ENCODE assay signal across 17 cellular contexts in the genomic region with DNA sequence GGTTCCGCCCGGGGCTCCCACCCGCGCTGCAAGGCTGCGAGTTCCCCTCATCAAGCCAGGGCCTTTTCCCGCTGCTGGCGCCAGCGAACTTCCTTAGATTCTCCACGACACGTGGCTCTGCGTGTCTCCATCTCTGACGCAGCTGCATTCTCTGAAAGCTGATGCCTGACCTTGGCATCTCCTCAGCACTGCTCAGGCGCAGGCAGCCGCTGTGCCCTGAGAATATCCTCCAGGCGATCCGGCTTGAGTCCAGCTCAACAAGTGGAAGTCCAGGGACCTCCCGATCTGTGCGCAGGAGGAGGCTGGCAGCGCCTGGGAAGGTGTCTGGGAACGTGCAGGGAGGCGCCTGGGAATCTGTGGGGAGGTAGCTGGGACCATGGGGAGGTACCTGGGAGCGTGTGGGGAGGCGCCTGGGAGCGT.
DNase-seq lines count a peak whose midpoint lies in the region; ATAC-seq, FAIRE-seq and TF ChIP-seq lines count a peak whose summit lies in the region.
"Had no signal": no experiment of that assay in that cellular context is flagged by ENCODE, and none has a peak within 500 bp of the region (broad histone marks: within the 10 kb centered on the region; RNA-seq: fewer than 3 reads in every experiment).

No MANE protein-coding gene starts in this region.

- H4K5ac ChIP-seq in IMR-90 (ENCODE audit: low read depth, low read length): no peak overlapping the region

- no peak overlapping the region for H3K4ac ChIP-seq in IMR-90 (ENCODE audit: low read depth, low read length)

- intact Hi-C loops in IMR-90 (cut with micrococcal nuclease) (no loop called here), ovary (cut with DNase I) (loop anchor here in 1 of 4 donors (10.0 kb wide), 1 partner anchor 170 kb away; a partner anchor contains a TSS), kidney (cut with DNase I) (no loop called here)
- intact Hi-C loops in activated T-helper 2 cell treated with anti-CD3 and anti-CD28 coated beads, Interferon-gamma antibody, Interleukin-2, Interleukin-4, amounts not matched to agents 10 μg/mL and 5 μg/mL and 100 μg/mL, durations not matched to agents 14 hours and 24 hours and 36 hours (cut with micrococcal nuclease): no loop called here

- no peak overlapping the region for H2BK20ac ChIP-seq in IMR-90 (ENCODE audit: low read depth, low read length)

- H3K27ac ChIP-seq in IMR-90 (ENCODE audit: insufficient read depth, low read length) (no peak overlapping the region), ovary (peak overlapping the region in 1 of 2 donors; percentile 70), kidney (ENCODE audit: low read depth in 2 of 2, low read length in 2 of 2) (peak overlapping the region in 1 of 2 donors; percentile 47)

- peak overlapping the region; percentile 22 for H2AK9ac ChIP-seq in IMR-90 (replicated peaks; ENCODE audit: low read depth, low read length, poor library complexity)

- H3K36me3 ChIP-seq in BJ (ENCODE audit: control insufficient read depth, insufficient read depth, low read length) (no peaks in the 10 kb centered on the region), IMR-90 (ENCODE audit: control insufficient read depth, insufficient read depth, low read length) (no peaks in the 10 kb centered on the region), ovary (no peaks in the 10 kb centered on the region), kidney (ENCODE audit: control insufficient read depth in 1 of 2, insufficient read depth in 2 of 2, low read length in 2 of 2) (no peaks in the 10 kb centered on the region)
- H3K36me3 ChIP-seq: Peyer's patch had no signal

- no peak for TF ChIP-seq CTCF in BJ (IDR thresholded peaks at IDR 0.05; ENCODE audit: insufficient read depth, low read depth, low read length)
- TF ChIP-seq CTCF in IMR-90 (conservative IDR thresholded peaks at IDR 0.05; ENCODE audit: low read depth, low read length): no peak
- TF ChIP-seq CTCF in choroid plexus epithelial cell (conservative IDR thresholded peaks at IDR 0.05; ENCODE audit: low read depth, low read length): no peak
- TF ChIP-seq CTCF in ovary (IDR thresholded peaks at IDR 0.05): no peak
- TF ChIP-seq CTCF in kidney (IDR thresholded peaks at IDR 0.05; ENCODE audit: borderline replicate concordance, extremely low read depth, insufficient read depth): no peak

- no peak for TF ChIP-seq EP300 in ovary (IDR thresholded peaks at IDR 0.05)

- dilution Hi-C loops in IMR-90 (cut with HindIII; ENCODE audit: low sequenced_read_pairs, unreplicated experiment): no loop called here

- no peaks in the 10 kb centered on the region for H3K4me1 Mint-ChIP-seq in activated T-helper 2 cell treated with anti-CD3 and anti-CD28 coated beads, Interferon-gamma antibody, Interleukin-2, Interleukin-4, amounts not matched to agents 10 μg/mL and 5 μg/mL and 100 μg/mL, durations not matched to agents 14 hours and 24 hours and 36 hours (ENCODE audit: low read depth)
- H3K4me1 Mint-ChIP-seq: stimulated activated memory B cell treated with anti-CD40 and anti-IgM and Interleukin-4, amounts not matched to agents 10 μg/mL and 1 μg/mL and 100 μg/mL, for 72 hours had no signal

- in situ Hi-C loops in IMR-90 (cut with MboI; ENCODE audit: low sequenced_read_pairs): no loop called here

- H3K56ac ChIP-seq in IMR-90 (ENCODE audit: extremely low read depth, insufficient read depth, low read length): no peak overlapping the region

- H2BK120ac ChIP-seq in IMR-90 (ENCODE audit: low read depth, low read length): no peak overlapping the region

- no peaks in the 10 kb centered on the region for H4K20me1 ChIP-seq in IMR-90 (ENCODE audit: insufficient read depth, low read length)

- no peak overlapping the region for H2AK5ac ChIP-seq in IMR-90 (ENCODE audit: low read depth, low read length)

- no TSS peak for BruUV-seq in IMR-90 (replicated peaks; lab: Mats Ljungman, UMichigan)

- H3K27me3 Mint-ChIP-seq in activated T-helper 2 cell treated with anti-CD3 and anti-CD28 coated beads, Interferon-gamma antibody, Interleukin-2, Interleukin-4, amounts not matched to agents 10 μg/mL and 5 μg/mL and 100 μg/mL, durations not matched to agents 14 hours and 24 hours and 36 hours (ENCODE audit: low read depth): no peaks in the 10 kb centered on the region

- H3K27me3 ChIP-seq in BJ (ENCODE audit: control insufficient read depth, insufficient read depth, low read length) (no peaks in the 10 kb centered on the region), IMR-90 (ENCODE audit: control insufficient read depth, insufficient read depth, low read length) (no peaks in the 10 kb centered on the region), ovary (no peaks in the 10 kb centered on the region)
- H3K27me3 ChIP-seq: Peyer's patch had no signal

- no peak overlapping the region for H2BK15ac ChIP-seq in IMR-90 (ENCODE audit: low read depth, low read length)

- WGBS in IMR-90 (ENCODE audit: extremely low coverage in 2 of 2, insufficient read length in 1 of 2), 2 experiments: 64% methylated on average over 7 of the region's 24 CpGs; no CpG with 5 or more reads in 1 of the 2 experiments
- 65 to 92% (median 92%) methylated on average over 24 of the region's 24 CpGs for WGBS in ovary, 3 donors

- POLR2A ChIA-PET in BJ (lab: Charles Lee): no interaction called here
- POLR2A ChIA-PET in IMR-90 (lab: Charles Lee; ENCODE audit: unreplicated experiment): interaction anchor here (0.6 kb wide), 1 partner anchor 27 kb away, joined by 3 read pairs; no protein-coding TSS in a partner anchor

- H3K9me3 ChIP-seq in IMR-90 (ENCODE audit: control insufficient read depth, insufficient read depth, low read length): no peaks in the 10 kb centered on the region
- no peaks in the 10 kb centered on the region for H3K9me3 ChIP-seq in ovary
- H3K9me3 ChIP-seq in kidney (ENCODE audit: control insufficient read depth in 1 of 2, low read length in 2 of 2): peaks cover 0 to 1% of the 10 kb centered on the region in 2 donors
- H3K9me3 ChIP-seq: Peyer's patch had no signal

- H3K36me3 Mint-ChIP-seq in activated T-helper 2 cell treated with anti-CD3 and anti-CD28 coated beads, Interferon-gamma antibody, Interleukin-2, Interleukin-4, amounts not matched to agents 10 μg/mL and 5 μg/mL and 100 μg/mL, durations not matched to agents 14 hours and 24 hours and 36 hours (ENCODE audit: low read depth): no peaks in the 10 kb centered on the region
- H3K36me3 Mint-ChIP-seq: CD8-positive, alpha-beta T cell; stimulated activated memory B cell treated with anti-CD40 and anti-IgM and Interleukin-4, amounts not matched to agents 10 μg/mL and 1 μg/mL and 100 μg/mL, for 72 hours had no signal

- CTCF ChIA-PET in BJ (lab: Yijun Ruan, JAX): interaction anchor here (0.7 kb wide), 1 partner anchor 200 kb away, joined by 3 read pairs; no protein-coding TSS in a partner anchor
- CTCF ChIA-PET in IMR-90 (lab: Yijun Ruan, JAX): no interaction called here

- H3K9me1 ChIP-seq in IMR-90 (ENCODE audit: insufficient read depth, low read length): peaks cover 3% of the 10 kb centered on the region; the same call in 1 of the 2 replicates

- no peak for FAIRE-seq in kidney (lab: Jason Lieb, UNC)

- H3K9ac ChIP-seq in IMR-90 (ENCODE audit: low read depth, low read length) (no peak overlapping the region), kidney (ENCODE audit: low read length in 2 of 2) (no peak overlapping the region)

- peak overlapping the region; percentile 67 for H2AFZ ChIP-seq in IMR-90 (replicated peaks; ENCODE audit: low read length, poor library complexity)

- ATAC-seq in IMR-90 (ENCODE audit: low read depth): no peak
- ATAC-seq: CD8-positive, alpha-beta T cell; stimulated activated memory B cell treated with anti-CD40 and anti-IgM and Interleukin-4, amounts not matched to agents 10 μg/mL and 1 μg/mL and 100 μg/mL, for 72 hours had no signal

- H3K4me3 ChIP-seq in BJ (ENCODE audit: low read depth, low read length): peak overlapping the region; percentile 12; the same call in 1 of the 2 replicates
- no peak overlapping the region; the same call in 1 of the 2 replicates for H3K4me3 ChIP-seq in IMR-90 (ENCODE audit: insufficient read depth, low read depth, low read length)
- peak overlapping the region; percentile 20 for H3K4me3 ChIP-seq in choroid plexus epithelial cell (ENCODE audit: low read depth, low read length)
- H3K4me3 ChIP-seq in ovary: no peak overlapping the region
- H3K4me3 ChIP-seq in kidney (ENCODE audit: low read length in 2 of 2): peak overlapping the region in 1 of 2 donors; percentile 43
- H3K4me3 ChIP-seq: Peyer's patch had no signal

- no peak overlapping the region for H3K4me3 Mint-ChIP-seq in activated T-helper 2 cell treated with anti-CD3 and anti-CD28 coated beads, Interferon-gamma antibody, Interleukin-2, Interleukin-4, amounts not matched to agents 10 μg/mL and 5 μg/mL and 100 μg/mL, durations not matched to agents 14 hours and 24 hours and 36 hours (ENCODE audit: low read depth)
- H3K4me3 Mint-ChIP-seq: CD8-positive, alpha-beta T cell; mesothelial cell of epicardium; stimulated activated memory B cell treated with anti-CD40 and anti-IgM and Interleukin-4, amounts not matched to agents 10 μg/mL and 1 μg/mL and 100 μg/mL, for 72 hours had no signal

- TF ChIP-seq RAD21 in IMR-90 (IDR thresholded peaks at IDR 0.05; ENCODE audit: low read length): no peak

- H3K14ac ChIP-seq in IMR-90 (replicated peaks; ENCODE audit: low read depth, low read length): no peak overlapping the region

- no peak overlapping the region for H3K23ac ChIP-seq in IMR-90 (ENCODE audit: low read depth, low read length)

- H4K8ac ChIP-seq in IMR-90 (ENCODE audit: low read depth in 2 of 2, low read length in 2 of 2): no peak overlapping the region

- no peaks in the 10 kb centered on the region for H3K79me1 ChIP-seq in IMR-90 (ENCODE audit: low read depth in 1 of 2, low read length in 2 of 2)

- no peak overlapping the region for H3K27ac Mint-ChIP-seq in activated T-helper 2 cell treated with anti-CD3 and anti-CD28 coated beads, Interferon-gamma antibody, Interleukin-2, Interleukin-4, amounts not matched to agents 10 μg/mL and 5 μg/mL and 100 μg/mL, durations not matched to agents 14 hours and 24 hours and 36 hours
- H3K27ac Mint-ChIP-seq: CD8-positive, alpha-beta T cell; mesothelial cell of epicardium; stimulated activated memory B cell treated with anti-CD40 and anti-IgM and Interleukin-4, amounts not matched to agents 10 μg/mL and 1 μg/mL and 100 μg/mL, for 72 hours had no signal

- no peak overlapping the region; the same call in 1 of the 2 replicates for H4K91ac ChIP-seq in IMR-90 (ENCODE audit: insufficient read depth, low read depth, low read length)

- H3K4me1 ChIP-seq in IMR-90 (ENCODE audit: control insufficient read depth, insufficient read depth, low read length): peaks cover 15% of the 10 kb centered on the region
- H3K4me1 ChIP-seq in ovary (ENCODE audit: insufficient read depth): peaks cover 14% of the 10 kb centered on the region
- no peaks in the 10 kb centered on the region for H3K4me1 ChIP-seq in kidney (ENCODE audit: control insufficient read depth in 1 of 2, insufficient read depth in 1 of 2, low read depth in 1 of 2, low read length in 2 of 2)
- H3K4me1 ChIP-seq: Peyer's patch had no signal

- no peak for TF ChIP-seq POLR2A in IMR-90 (IDR thresholded peaks at IDR 0.05; ENCODE audit: low read depth, low read length)
- TF ChIP-seq POLR2A in ovary (IDR thresholded peaks at IDR 0.05): no peak

- no peak overlapping the region for H3K4me2 ChIP-seq in IMR-90 (ENCODE audit: low read depth, low read length)

- DNase-seq in BJ (ENCODE audit: low read depth): no peak
- DNase-seq in IMR-90: peak; percentile 53
- DNase-seq in choroid plexus epithelial cell (ENCODE audit: low read depth): peak; percentile 60
- peak in 4 of 5 donors; percentile 43 to 78 (median 74) for DNase-seq in ovary
- DNase-seq in activated T-helper 2 cell treated with anti-CD3 and anti-CD28 coated beads, Interferon-gamma antibody, Interleukin-2, Interleukin-4, amounts not matched to agents 10 μg/mL and 5 μg/mL and 100 μg/mL, durations not matched to agents 14 hours and 24 hours and 36 hours (ENCODE audit: low spot score): no peak
- DNase-seq in kidney: no peak
- no peak for DNase-seq in NCI-H524 (lab: John Stamatoyannopoulos, UW)
- DNase-seq in mesenteric fat pad (ENCODE audit: low spot score): no peak
- DNase-seq: activated CD4-positive, alpha-beta T cell treated with anti-CD3 and anti-CD28 coated beads, Interleukin-2, amount 50 U/mL, for 1 hour; activated effector memory CD4-positive, alpha-beta T cell treated with Interleukin-2 at 50 U/mL for 16 hours; CD8-positive, alpha-beta T cell; central memory CD4-positive, alpha-beta T cell; NCI-H1048; NCI-H2227 treated with DMSO at 0.1 percent for 48 hours; Peyer's patch had no signal

- no peak overlapping the region for H2BK5ac ChIP-seq in IMR-90 (ENCODE audit: low read depth, low read length, poor library complexity, severe bottlenecking)

- no peak overlapping the region for H3K18ac ChIP-seq in IMR-90 (ENCODE audit: low read depth, low read length)

- H3K9me3 Mint-ChIP-seq in activated T-helper 2 cell treated with anti-CD3 and anti-CD28 coated beads, Interferon-gamma antibody, Interleukin-2, Interleukin-4, amounts not matched to agents 10 μg/mL and 5 μg/mL and 100 μg/mL, durations not matched to agents 14 hours and 24 hours and 36 hours: peaks cover under 1% of the 10 kb centered on the region

Comparison
In these comparisons a context has a peak if more than half of its experiments do, and no peak if none do; other contexts are left out.
1. DNase-seq: peak in IMR-90 (single experiment), choroid plexus epithelial cell (single experiment) and ovary (4 of 5); none in BJ (single experiment), activated T-helper 2 cell treated with anti-CD3 and anti-CD28 coated beads, Interferon-gamma antibody, Interleukin-2, Interleukin-4, amounts not matched to agents 10 μg/mL and 5 μg/mL and 100 μg/mL, durations not matched to agents 14 hours and 24 hours and 36 hours (single experiment), kidney (single experiment), NCI-H524 (0 of 2) and mesenteric fat pad (single experiment).
2. H3K4me3 ChIP-seq: peak in BJ (single experiment) and choroid plexus epithelial cell (single experiment); none in IMR-90 (single experiment) and ovary (single experiment).